Comparison of ENCODE assay signal across 11 cellular contexts in the genomic region with DNA sequence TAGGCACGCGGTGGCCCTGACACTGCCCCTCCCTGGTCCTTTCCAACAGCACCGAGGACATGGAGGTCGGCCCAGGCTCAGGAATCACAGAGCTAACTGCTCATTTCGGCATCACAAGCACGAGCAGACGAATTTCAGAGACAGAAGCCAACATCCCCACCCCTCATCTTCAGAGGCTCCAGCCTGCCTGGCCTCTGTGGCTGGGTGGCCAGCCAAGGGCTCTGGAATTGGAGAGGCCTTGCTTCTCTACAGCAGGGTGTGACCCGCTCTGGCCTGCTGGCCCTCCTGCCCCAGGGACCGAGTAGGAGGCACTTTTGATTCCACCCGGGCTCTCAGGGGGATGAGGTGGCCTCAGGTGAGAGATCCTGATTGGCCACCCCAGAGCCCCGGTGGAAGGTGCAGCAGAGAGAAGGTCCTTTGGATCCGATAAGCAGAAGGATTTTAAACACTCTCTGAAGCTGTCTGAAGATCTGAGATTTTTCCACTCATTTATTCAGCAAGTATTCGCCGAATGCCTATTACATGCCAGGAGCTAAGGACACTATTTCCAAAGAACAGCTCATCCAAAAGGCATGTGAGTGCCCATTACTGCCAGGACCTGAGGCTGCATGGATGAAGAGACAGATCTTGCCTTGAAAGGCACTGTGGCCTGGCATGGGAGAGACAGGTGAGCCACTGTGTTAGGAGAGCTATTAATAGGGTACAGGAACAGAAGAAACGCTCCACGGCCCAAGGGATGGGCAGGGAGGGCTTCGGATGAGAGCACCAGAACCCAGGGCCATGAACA. TPM values are rescaled to one million over a fixed set of nuclear protein-coding genes. Genes with fewer than 3 reads are reported as not detected.
DNase-seq lines count a peak whose midpoint lies in the region; TF ChIP-seq lines count a peak whose summit lies in the region.
"Had no signal": no experiment of that assay in that cellular context is flagged by ENCODE, and none has a peak within 500 bp of the region (broad histone marks: within the 10 kb centered on the region; RNA-seq: fewer than 3 reads in every experiment).

No MANE protein-coding gene starts in this region.

- TF ChIP-seq CTCF in dorsolateral prefrontal cortex (IDR thresholded peaks at IDR 0.05 in 54 of 56, conservative IDR thresholded peaks at IDR 0.05 in 2 of 56; ENCODE audit: low read depth in 1 of 56, partially characterized antibody in 56 of 56) = no peak

- H3K4me3 ChIP-seq in dorsolateral prefrontal cortex = no peak overlapping the region
- H3K4me3 ChIP-seq: GM12878 had no signal

- intact Hi-C loops in dorsolateral prefrontal cortex (cut with DNase I) = no loop called here

- H3K27ac ChIP-seq in dorsolateral prefrontal cortex = peak overlapping the region in 56 of 59 donors; percentile 25 to 99 (median 95)
- H3K27ac ChIP-seq: 22Rv1 had no signal

- no peaks in the 10 kb centered on the region for H3K27me3 ChIP-seq in dorsolateral prefrontal cortex

- DNase-seq in NCI-H446 treated with DMSO at 0.1 percent for 48 hours (lab: John Stamatoyannopoulos, UW) (peak; percentile 20), NCI-H446 (lab: John Stamatoyannopoulos, UW) (no peak), dorsolateral prefrontal cortex (peak in 1 of 10 donors; percentile 41), medulla oblongata (ENCODE audit: extremely low spot score) (peak; percentile 47), ureter (ENCODE audit: low spot score) (peak; percentile 55), hypothalamus (lab: John Stamatoyannopoulos, UW) (no peak), T-helper 9 cell (no peak), DMS114 treated with DMSO at 0.1 percent for 48 hours (lab: John Stamatoyannopoulos, UW; ENCODE audit: unreplicated experiment) (no peak)
- DNase-seq: hippocampal formation had no signal

RNA-seq across cellular contexts. Expression of a gene that starts 10.3 kb away (rescaled TPM):
- total RNA-seq in dorsolateral prefrontal cortex (10 to 100 TPM; 25.3 to 45.6 (median 35.3) TPM), ureter (36.8 TPM)

RNA-seq across cellular contexts. Expression of a gene that starts 10.6 kb away (rescaled TPM):
- 10 to 100 TPM; 21.7 to 47.0 (median 35.6) TPM for total RNA-seq in dorsolateral prefrontal cortex
- total RNA-seq in ureter = 37.3 TPM

RNA-seq across cellular contexts. Expression of a gene that starts 23.2 kb away (rescaled TPM):
- total RNA-seq in dorsolateral prefrontal cortex (10 to 100 TPM in 119 of 120 experiments, 1 to 10 TPM in 1; 9.8 to 20.3 (median 14.3) TPM), ureter (22.4 TPM)

RNA-seq across cellular contexts. Expression of a gene that starts 29.6 kb away (rescaled TPM):
- total RNA-seq in dorsolateral prefrontal cortex (1,000 to 10,000 TPM; 1,109 to 2,418 (median 1,592) TPM), ureter (310 TPM)

Comparison
In these comparisons a context has a peak if more than half of its experiments do, and no peak if none do; other contexts are left out.
1. DNase-seq: peak in NCI-H446 treated with DMSO at 0.1 percent for 48 hours (single experiment), medulla oblongata (single experiment) and ureter (single experiment); none in NCI-H446 (0 of 2), hypothalamus (0 of 51), T-helper 9 cell (single experiment) and DMS114 treated with DMSO at 0.1 percent for 48 hours (single experiment).